Comparison of ENCODE assay signal across 8 cellular contexts in genomic region chr12:105083551-105084105, GRCh38. TPM values are rescaled to one million over a fixed set of nuclear protein-coding genes. Genes with fewer than 3 reads are reported as not detected.
DNase-seq lines count a peak whose midpoint lies in the region; ATAC-seq and TF ChIP-seq lines count a peak whose summit lies in the region.

No MANE protein-coding gene starts in this region.

- peak; percentile 76 for DNase-seq in GM03348 (ENCODE audit: low spot score)
- DNase-seq in T-helper 17 cell: no peak
- DNase-seq in epidermal melanocyte (ENCODE audit: insufficient read length, low spot score): peak; percentile 54
- peak; percentile 45 for DNase-seq in midbrain (lab: John Stamatoyannopoulos, UW)
- peak; percentile 48 for DNase-seq in transverse colon
- DNase-seq in NCI-H774 (lab: John Stamatoyannopoulos, UW): no peak

- peak overlapping the region; percentile 83 for H3K4me3 Mint-ChIP-seq in T-helper 17 cell

- H3K36me3 Mint-ChIP-seq in T-helper 17 cell (ENCODE audit: low read depth): peaks cover 2% of the 10 kb centered on the region

- peak overlapping the region; percentile 28 to 54 (median 46) for H3K4me3 ChIP-seq in transverse colon

- peaks cover 0 to 15% (median 6%) of the 10 kb centered on the region in 4 donors for H3K4me1 ChIP-seq in transverse colon

- H3K27ac ChIP-seq in transverse colon: peak overlapping the region; percentile 48 to 74 (median 61)

- TF ChIP-seq POLR2A in transverse colon (IDR thresholded peaks at IDR 0.05) (no peak), GM18505 (IDR thresholded peaks at IDR 0.05; ENCODE audit: borderline replicate concordance, extremely low read depth, insufficient read depth, insufficient read length) (no peak)

- H3K27me3 Mint-ChIP-seq in T-helper 17 cell: peaks cover 32% of the 10 kb centered on the region

- H3K9me3 ChIP-seq in T-helper 17 cell (ENCODE audit: control insufficient read depth, low read length, poor library complexity, severe bottlenecking): no peaks in the 10 kb centered on the region
- no peaks in the 10 kb centered on the region for H3K9me3 ChIP-seq in transverse colon

- peaks cover 9% of the 10 kb centered on the region for H3K4me1 Mint-ChIP-seq in T-helper 17 cell

- ATAC-seq in HG03045 (IDR thresholded peaks at IDR 0.05; ENCODE audit: unreplicated experiment): peak; percentile 32
- no peak for ATAC-seq in T-helper 17 cell
- no peak for ATAC-seq in GM18505 (IDR thresholded peaks at IDR 0.05; ENCODE audit: unreplicated experiment)

- H3K27me3 ChIP-seq in transverse colon: peaks cover 7% of the 10 kb centered on the region

- in situ Hi-C loops in transverse colon (cut with MboI; ENCODE audit: low pct_ligation_motif_present in 1 of 4, low pct_unique_long_range_greater_than_20kb in 1 of 4, low sequenced_read_pairs in 3 of 4): no loop called here

- H3K36me3 ChIP-seq in transverse colon: no peaks in the 10 kb centered on the region

- no peak overlapping the region for H3K27ac Mint-ChIP-seq in T-helper 17 cell

- peak in 2 of 5 experiments; percentile 13 to 16 for TF ChIP-seq CTCF in transverse colon (IDR thresholded peaks at IDR 0.05)

- TF ChIP-seq EP300 in transverse colon (IDR thresholded peaks at IDR 0.05; ENCODE audit: low read depth): no peak

- WGBS in transverse colon (ENCODE audit: low coverage in 1 of 2), 2 donors: 23 to 45% methylated on average over 4 to 18 of the region's 18 CpGs

- intact Hi-C loops in transverse colon (cut with DNase I; ENCODE audit: low total_unique reads): no loop called here

RNA-seq across cellular contexts. Expression of gene ALDH1L2, which starts 0.6 kb away (rescaled TPM):
- total RNA-seq in T-helper 17 cell (under 1 TPM in 1 of 2 donors, not detected in 1; 0.20 TPM), transverse colon (1 to 10 TPM in 3 of 4 donors, under 1 TPM in 1; 0.37 to 4.8 (median 2.3) TPM)

RNA-seq across cellular contexts. Expression of gene WASHC4, which starts 23.9 kb away (rescaled TPM):
- total RNA-seq in T-helper 17 cell: 10 to 100 TPM; 38.5 to 45.3 TPM
- total RNA-seq in transverse colon: 10 to 100 TPM; 18.0 to 70.3 (median 44.3) TPM

Comparison
In these comparisons a context has a peak if more than half of its experiments do, and no peak if none do; other contexts are left out.
1. DNase-seq: peak in GM03348 (single experiment), epidermal melanocyte (single experiment), midbrain (single experiment) and transverse colon (single experiment); none in T-helper 17 cell (0 of 3) and NCI-H774 (single experiment).